ENCODE assay signal across 6 cellular contexts in the genomic region with DNA sequence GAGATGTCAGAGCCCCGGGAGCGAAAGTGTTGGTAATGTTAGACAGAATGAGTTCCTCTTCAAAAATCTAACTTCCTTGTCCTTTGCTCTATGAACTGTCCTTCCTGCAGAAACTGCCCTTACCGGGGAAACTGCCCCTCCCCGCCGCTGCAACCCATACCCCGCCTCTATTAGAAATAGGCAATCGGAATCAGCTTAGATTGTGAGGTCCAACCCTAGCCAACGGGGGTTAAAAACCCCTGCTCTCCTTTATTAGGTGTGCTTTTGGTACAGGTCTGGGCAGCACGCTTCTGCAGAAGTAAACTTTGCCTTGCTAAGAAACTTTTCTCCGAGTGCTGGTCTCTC. TPM values are rescaled to one million over a fixed set of nuclear protein-coding genes. Genes with fewer than 3 reads are reported as not detected.
A peak's percentile ranks its signal among the peaks of the same experiment; 100 is the strongest.
DNase-seq lines count a peak whose midpoint lies in the region; TF ChIP-seq lines count a peak whose summit lies in the region.

No MANE protein-coding gene starts in this region.

- peak overlapping the region; percentile 88 to 97 (median 94) for H3K27ac ChIP-seq in spleen

- H3K4me3 ChIP-seq in NB4 (ENCODE audit: low read depth, low read length), result peak overlapping the region; percentile 60
- H3K4me3 ChIP-seq in epithelial cell of esophagus (ENCODE audit: low read length), result peak overlapping the region; percentile 48
- H3K4me3 ChIP-seq in spleen, result peak overlapping the region; percentile 40 to 77 (median 47)

- TF ChIP-seq POLR2A in NB4 (IDR thresholded peaks at IDR 0.05; ENCODE audit: extremely low read depth, insufficient read length), result no peak
- no peak for TF ChIP-seq POLR2A in spleen (IDR thresholded peaks at IDR 0.05)

- H3K27me3 ChIP-seq in spleen (replicated peaks in 1 of 7), result no peaks in the 10 kb centered on the region

- peak; percentile 49 for DNase-seq in GDM1 (lab: John Stamatoyannopoulos, UW)
- DNase-seq in NB4 (ENCODE audit: low read depth), result peak; percentile 66
- no peak for DNase-seq in epithelial cell of esophagus (ENCODE audit: low read depth)
- DNase-seq in spleen, result peak; percentile 83
- no peak for DNase-seq in HK-2 (ENCODE audit: unreplicated experiment)
- no peak for DNase-seq in activated CD8-positive, alpha-beta memory T cell treated with anti-CD3 and anti-CD28 coated beads for 24 hours

- peaks cover 0 to 30% (median 25%) of the 10 kb centered on the region in 6 donors for H3K36me3 ChIP-seq in spleen

- peaks cover 4 to 61% (median 42%) of the 10 kb centered on the region in 6 donors for H3K4me1 ChIP-seq in spleen

- WGBS in spleen, 5 donors, result 13 to 18% (median 14%) methylated on average over 10 of the region's 10 CpGs

- TF ChIP-seq CTCF in NB4 (IDR thresholded peaks at IDR 0.05; ENCODE audit: low read depth, low read length), result no peak
- TF ChIP-seq CTCF in epithelial cell of esophagus (IDR thresholded peaks at IDR 0.05; ENCODE audit: insufficient read depth, low read depth, low read length, missing control alignments), result no peak
- no peak for TF ChIP-seq CTCF in spleen (IDR thresholded peaks at IDR 0.05 in 8 of 11, conservative IDR thresholded peaks at IDR 0.05 in 3 of 11)

- intact Hi-C loops in spleen (cut with DNase I; ENCODE audit: low total_unique reads), result loop anchor here (5.0 kb wide), 1 partner anchor 44 kb away; no protein-coding TSS in a partner anchor

- no peaks in the 10 kb centered on the region for H3K9me3 ChIP-seq in spleen

RNA-seq across cellular contexts. Expression of gene CAPNS1, which starts 11.5 kb away (rescaled TPM):
- 100 to 1,000 TPM; 130 to 602 (median 373) TPM for total RNA-seq in spleen
- polyA plus RNA-seq in spleen, result 100 to 1,000 TPM; 247 to 431 (median 321) TPM

RNA-seq across cellular contexts. Expression of gene TBCB, which starts 13.1 kb away (rescaled TPM):
- 100 to 1,000 TPM in 3 of 7 donors, 10 to 100 TPM in 4; 87.8 to 120 (median 95.5) TPM for total RNA-seq in spleen
- polyA plus RNA-seq in spleen, result 100 to 1,000 TPM; 152 to 170 (median 155) TPM

RNA-seq across cellular contexts. Expression of gene POLR2I, which starts 13.7 kb away (rescaled TPM):
- 10 to 100 TPM; 23.1 to 42.3 (median 36.6) TPM for total RNA-seq in spleen
- polyA plus RNA-seq in spleen, result 10 to 100 TPM; 46.2 to 60.3 (median 52.4) TPM

RNA-seq across cellular contexts. Expression of gene OVOL3, which starts 17.4 kb away (rescaled TPM):
- total RNA-seq in spleen, result not detected
- polyA plus RNA-seq in spleen, result under 1 TPM; 0.11 to 0.22 (median 0.19) TPM

RNA-seq across cellular contexts. Expression of gene COX7A1, which starts 23.9 kb away (rescaled TPM):
- total RNA-seq in spleen, result 10 to 100 TPM in 5 of 7 donors, 1 to 10 TPM in 2; 6.3 to 40.9 (median 20.4) TPM
- polyA plus RNA-seq in spleen, result 10 to 100 TPM; 20.0 to 37.6 (median 26.3) TPM

Comparison
In these comparisons a context has a peak if more than half of its experiments do, and no peak if none do; other contexts are left out.
1. DNase-seq: peak in GDM1 (single experiment), NB4 (single experiment) and spleen (single experiment); none in epithelial cell of esophagus (single experiment), HK-2 (single experiment) and activated CD8-positive, alpha-beta memory T cell treated with anti-CD3 and anti-CD28 coated beads for 24 hours (single experiment).
2. Peak in every context shown above with its lines, with median percentiles within 50 percentile points of each other: H3K4me3 ChIP-seq.